Comparison of ENCODE assay signal across 21 cellular contexts in the genomic region with DNA sequence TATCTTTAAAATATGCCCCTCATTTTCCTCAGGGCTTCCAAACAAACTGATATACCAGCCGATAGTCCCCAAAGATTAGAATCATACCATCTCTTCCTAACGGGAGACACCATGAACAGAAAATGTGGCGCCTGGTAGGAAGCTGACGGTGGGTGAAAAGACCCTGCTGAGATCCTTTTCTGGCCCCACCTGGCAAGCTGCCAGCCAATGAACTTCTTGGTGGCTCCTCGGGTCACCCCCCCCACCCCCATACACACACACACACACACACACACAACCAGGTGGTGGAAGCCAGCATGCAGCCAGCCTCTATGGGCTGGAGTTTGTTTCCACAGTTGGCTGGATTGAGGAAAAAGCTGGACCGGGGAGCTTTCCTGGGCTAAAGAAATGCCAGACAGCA. TPM values are rescaled to one million over a fixed set of nuclear protein-coding genes. Genes with fewer than 3 reads are reported as not detected.
DNase-seq lines count a peak whose midpoint lies in the region; ATAC-seq and TF ChIP-seq lines count a peak whose summit lies in the region.
"Had no signal": no experiment of that assay in that cellular context is flagged by ENCODE, and none has a peak within 500 bp of the region (broad histone marks: within the 10 kb centered on the region; RNA-seq: fewer than 3 reads in every experiment).

No MANE protein-coding gene starts in this region.

- H3K23ac ChIP-seq in IMR-90 (ENCODE audit: low read depth, low read length), result no peak overlapping the region

- no peak overlapping the region for H3K4me2 ChIP-seq in IMR-90 (ENCODE audit: low read depth, low read length)

- no peak overlapping the region for H3K4me3 Mint-ChIP-seq in chondrocyte (ENCODE audit: unreplicated experiment)
- H3K4me3 Mint-ChIP-seq: activated CD4-positive, alpha-beta T cell treated with anti-CD3 and anti-CD28 coated beads, Interleukin-2, amount 10 ng/mL, durations not matched to agents 7 days and 5 days; activated naive CD8-positive, alpha-beta T cell; stimulated activated naive CD8-positive, alpha-beta T cell treated with anti-CD3 and anti-CD28 coated beads, Interleukin-15, Interleukin-2, amounts not matched to agents 100 ng/mL and 50 ng/mL, for 24 hours had no signal

- H3K4me1 ChIP-seq in IMR-90 (ENCODE audit: control insufficient read depth, insufficient read depth, low read length) (peaks cover 31% of the 10 kb centered on the region), muscle layer of duodenum (ENCODE audit: control insufficient read depth in 1 of 2, insufficient read depth in 2 of 2, low read length in 2 of 2) (peaks cover 8 to 54% of the 10 kb centered on the region in 2 donors), stomach smooth muscle (ENCODE audit: control insufficient read depth, insufficient read depth, low read length) (peaks cover 25% of the 10 kb centered on the region)

- H2AK5ac ChIP-seq in IMR-90 (ENCODE audit: low read depth, low read length), result peak overlapping the region; percentile 18

- H2BK120ac ChIP-seq in IMR-90 (ENCODE audit: low read depth, low read length), result peak overlapping the region; percentile 89; the same call in 1 of the 2 replicates

- no peak overlapping the region for H3K56ac ChIP-seq in IMR-90 (ENCODE audit: extremely low read depth, insufficient read depth, low read length)

- peak overlapping the region; percentile 78 for H2BK5ac ChIP-seq in IMR-90 (ENCODE audit: low read depth, low read length, poor library complexity, severe bottlenecking)

- peaks cover 33% of the 10 kb centered on the region for H3K9me1 ChIP-seq in IMR-90 (ENCODE audit: insufficient read depth, low read length)

- TF ChIP-seq POLR2A in IMR-90 (IDR thresholded peaks at IDR 0.05; ENCODE audit: low read depth, low read length), result no peak

- peak overlapping the region; percentile 7; the same call in 1 of the 2 replicates for H2BK20ac ChIP-seq in IMR-90 (ENCODE audit: low read depth, low read length)

- no peak overlapping the region; the same call in 1 of the 2 replicates for H3K14ac ChIP-seq in IMR-90 (replicated peaks; ENCODE audit: low read depth, low read length)

- H3K27me3 ChIP-seq in IMR-90 (ENCODE audit: control insufficient read depth, insufficient read depth, low read length) (no peaks in the 10 kb centered on the region), muscle layer of duodenum (ENCODE audit: low read depth, low read length) (no peaks in the 10 kb centered on the region), stomach smooth muscle (ENCODE audit: control insufficient read depth in 1 of 2, insufficient read depth in 2 of 2, low read length in 2 of 2) (no peaks in the 10 kb centered on the region)
- H3K27me3 ChIP-seq: cardiac muscle cell, SJSA1 had no signal

- 0 out of 2 replicates have a peak overlapping the region, but pooled peaks have one; percentile 1 for H3K18ac ChIP-seq in IMR-90 (ENCODE audit: low read depth, low read length)

- H4K20me1 ChIP-seq in IMR-90 (ENCODE audit: insufficient read depth, low read length), result no peaks in the 10 kb centered on the region

- WGBS in IMR-90 (ENCODE audit: extremely low coverage in 2 of 2, insufficient read length in 1 of 2), 2 experiments, result 100% methylated on average over 1 of the region's 6 CpGs; no CpG with 5 or more reads in 1 of the 2 experiments

- H3K36me3 Mint-ChIP-seq in chondrocyte (ENCODE audit: low read depth), result peaks cover 9% of the 10 kb centered on the region
- H3K36me3 Mint-ChIP-seq: activated naive CD8-positive, alpha-beta T cell had no signal

- no peak overlapping the region for H2AFZ ChIP-seq in IMR-90 (replicated peaks; ENCODE audit: low read length, poor library complexity)

- H3K9me3 Mint-ChIP-seq in chondrocyte (ENCODE audit: low read depth), result no peaks in the 10 kb centered on the region
- H3K9me3 Mint-ChIP-seq: activated CD4-positive, alpha-beta T cell treated with anti-CD3 and anti-CD28 coated beads, Interleukin-2, amount 10 ng/mL, durations not matched to agents 7 days and 5 days; memory B cell; stimulated activated naive CD8-positive, alpha-beta T cell treated with anti-CD3 and anti-CD28 coated beads, Interleukin-15, Interleukin-2, amounts not matched to agents 100 ng/mL and 50 ng/mL, for 24 hours had no signal

- in situ Hi-C loops in IMR-90 (cut with MboI; ENCODE audit: low sequenced_read_pairs), result no loop called here

- peak overlapping the region in 1 of 2 experiments; percentile 1; a peak in 2 of 4 replicates for H4K8ac ChIP-seq in IMR-90 (ENCODE audit: low read depth in 2 of 2, low read length in 2 of 2)

- H3K9ac ChIP-seq in IMR-90 (ENCODE audit: low read depth, low read length), result no peak overlapping the region
- no peak overlapping the region for H3K9ac ChIP-seq in stomach smooth muscle (ENCODE audit: low read length in 2 of 2)

- ATAC-seq in IMR-90 (ENCODE audit: low read depth) (no peak), HG02642 (IDR thresholded peaks at IDR 0.05; ENCODE audit: poor library complexity, unreplicated experiment) (no peak), GM18909 (IDR thresholded peaks at IDR 0.05; ENCODE audit: poor library complexity, unreplicated experiment) (no peak), GM21360 (IDR thresholded peaks at IDR 0.05; ENCODE audit: unreplicated experiment) (no peak), GM19397 (IDR thresholded peaks at IDR 0.05; ENCODE audit: unreplicated experiment) (no peak)

- H3K4me3 ChIP-seq in IMR-90 (ENCODE audit: insufficient read depth, low read depth, low read length) (no peak overlapping the region), muscle layer of duodenum (ENCODE audit: low read depth in 1 of 2, low read length in 2 of 2) (no peak overlapping the region), stomach smooth muscle (ENCODE audit: low read length in 2 of 2) (no peak overlapping the region)
- H3K4me3 ChIP-seq: cardiac muscle cell, SJSA1 had no signal

- H3K27ac ChIP-seq in IMR-90 (ENCODE audit: insufficient read depth, low read length) (0 out of 2 replicates have a peak overlapping the region, but pooled peaks have one; percentile 3), muscle layer of duodenum (ENCODE audit: low read length) (peak overlapping the region; percentile 78), stomach smooth muscle (ENCODE audit: low read length) (peak overlapping the region; percentile 41)
- H3K27ac ChIP-seq: SJSA1 had no signal

- H4K91ac ChIP-seq in IMR-90 (ENCODE audit: insufficient read depth, low read depth, low read length), result peak overlapping the region; percentile 58

- DNase-seq in IMR-90, result no peak
- peak; percentile 63 for DNase-seq in chondrocyte (ENCODE audit: low spot score)
- DNase-seq: activated CD4-positive, alpha-beta T cell treated with anti-CD3 and anti-CD28 coated beads, Interleukin-2, amount 10 ng/mL, durations not matched to agents 7 days and 5 days; foreskin melanocyte; NCI-H1694; NCI-H446 treated with DMSO at 0.1 percent for 48 hours had no signal

- no TSS peak for BruUV-seq in IMR-90 (replicated peaks; lab: Mats Ljungman, UMichigan)

- dilution Hi-C loops in IMR-90 (cut with HindIII; ENCODE audit: low sequenced_read_pairs, unreplicated experiment), result no loop called here

- H3K27me3 Mint-ChIP-seq in chondrocyte (ENCODE audit: low read depth), result no peaks in the 10 kb centered on the region
- H3K27me3 Mint-ChIP-seq: activated naive CD8-positive, alpha-beta T cell; B cell; memory B cell; stimulated activated naive CD8-positive, alpha-beta T cell treated with anti-CD3 and anti-CD28 coated beads, Interleukin-15, Interleukin-2, amounts not matched to agents 100 ng/mL and 50 ng/mL, for 24 hours had no signal

- H3K9me3 ChIP-seq in IMR-90 (ENCODE audit: control insufficient read depth, insufficient read depth, low read length) (no peaks in the 10 kb centered on the region), muscle layer of duodenum (ENCODE audit: control insufficient read depth in 1 of 2, low read length in 2 of 2) (no peaks in the 10 kb centered on the region), stomach smooth muscle (ENCODE audit: control insufficient read depth in 2 of 2, low read length in 2 of 2) (no peaks in the 10 kb centered on the region)
- H3K9me3 ChIP-seq: SJSA1 had no signal

- H3K36me3 ChIP-seq in IMR-90 (ENCODE audit: control insufficient read depth, insufficient read depth, low read length) (peaks cover 5% of the 10 kb centered on the region), muscle layer of duodenum (ENCODE audit: control insufficient read depth in 1 of 2, insufficient read depth in 2 of 2, low read length in 2 of 2) (no peaks in the 10 kb centered on the region), stomach smooth muscle (ENCODE audit: control insufficient read depth in 2 of 2, insufficient read depth in 2 of 2, low read length in 2 of 2) (peaks cover 4% of the 10 kb centered on the region in 2 donors)
- H3K36me3 ChIP-seq: cardiac muscle cell, SJSA1 had no signal

- TF ChIP-seq CTCF in IMR-90 (conservative IDR thresholded peaks at IDR 0.05; ENCODE audit: low read depth, low read length), result no peak
- no peak for TF ChIP-seq CTCF in chondrocyte (IDR thresholded peaks at IDR 0.05)

- CTCF ChIA-PET in IMR-90 (lab: Yijun Ruan, JAX), result interaction anchor here (1.1 kb wide), 1 partner anchor 155 kb away, joined by 3 read pairs; no protein-coding TSS in a partner anchor

- peak overlapping the region; percentile 12 for H2AK9ac ChIP-seq in IMR-90 (replicated peaks; ENCODE audit: low read depth, low read length, poor library complexity)

- no peak for TF ChIP-seq RAD21 in IMR-90 (IDR thresholded peaks at IDR 0.05; ENCODE audit: low read length)

- 0 out of 2 replicates have a peak overlapping the region, but pooled peaks have one; percentile 79 for H3K4ac ChIP-seq in IMR-90 (ENCODE audit: low read depth, low read length)

- intact Hi-C loops in IMR-90 (cut with micrococcal nuclease), result no loop called here

- H4K5ac ChIP-seq in IMR-90 (ENCODE audit: low read depth, low read length), result no peak overlapping the region

- H2BK15ac ChIP-seq in IMR-90 (ENCODE audit: low read depth, low read length), result peak overlapping the region; percentile 95; the same call in 1 of the 3 replicates

- POLR2A ChIA-PET in IMR-90 (lab: Charles Lee; ENCODE audit: unreplicated experiment), result interaction anchor here (1.0 kb wide), 1 partner anchor 16 kb away, joined by 3 read pairs; no protein-coding TSS in a partner anchor

- H3K4me1 Mint-ChIP-seq in chondrocyte (ENCODE audit: low read depth), result peaks cover 73% of the 10 kb centered on the region
- H3K4me1 Mint-ChIP-seq: memory B cell had no signal

- peak overlapping the region; percentile 99 for H3K27ac Mint-ChIP-seq in chondrocyte (ENCODE audit: unreplicated experiment)
- H3K27ac Mint-ChIP-seq: activated CD4-positive, alpha-beta T cell treated with anti-CD3 and anti-CD28 coated beads, Interleukin-2, amount 10 ng/mL, durations not matched to agents 7 days and 5 days; memory B cell; stimulated activated naive CD8-positive, alpha-beta T cell treated with anti-CD3 and anti-CD28 coated beads, Interleukin-15, Interleukin-2, amounts not matched to agents 100 ng/mL and 50 ng/mL, for 24 hours had no signal

- peaks cover 0 to 15% of the 10 kb centered on the region in 2 experiments; a peak in 2 of 4 replicates for H3K79me1 ChIP-seq in IMR-90 (ENCODE audit: low read depth in 1 of 2, low read length in 2 of 2)

RNA-seq across cellular contexts. Expression of a gene that starts 4.8 kb away (rescaled TPM):
- total RNA-seq in IMR-90 (2012; rRNA removed) (1.1 TPM in 2 replicates), chondrocyte (2.4 to 2.7 TPM (median 2.4 TPM) in 3 replicates)
- polyA plus RNA-seq in IMR-90 (2012; rRNA removed), result 0.73 and 0.80 TPM in 2 replicates
- 0.32 and 0.48 TPM in 2 replicates for polyA plus RNA-seq in IMR-90 (2012; cell fraction: cytosol; rRNA removed)
- 0.58 and 0.65 TPM in 2 replicates for polyA plus RNA-seq in IMR-90 (2012; cell fraction: nucleus; rRNA removed; ENCODE audit: low replicate concordance)
- total RNA-seq: B cell, HT-29, MCF 10A, osteocyte had no signal
- polyA plus RNA-seq: cardiac muscle cell had no signal

RNA-seq across cellular contexts. Expression of a gene that starts 26.4 kb away (rescaled TPM):
- 133 and 208 TPM in 2 replicates for total RNA-seq in IMR-90 (2012; rRNA removed)
- polyA plus RNA-seq in IMR-90 (2012; rRNA removed), result 246 and 280 TPM in 2 replicates
- 218 and 493 TPM in 2 replicates for polyA plus RNA-seq in IMR-90 (2012; cell fraction: cytosol; rRNA removed)
- 63.6 and 110 TPM in 2 replicates for polyA plus RNA-seq in IMR-90 (2012; cell fraction: nucleus; rRNA removed; ENCODE audit: low replicate concordance)
- total RNA-seq in chondrocyte, result 200 to 243 TPM (median 240 TPM) in 3 replicates

RNA-seq across cellular contexts. Expression of a gene that starts 27.8 kb away (rescaled TPM):
- total RNA-seq in IMR-90 (2012; rRNA removed), result 35.8 and 37.8 TPM in 2 replicates
- polyA plus RNA-seq in IMR-90 (2012; rRNA removed), result 42.7 and 43.3 TPM in 2 replicates
- 34.1 and 37.4 TPM in 2 replicates for polyA plus RNA-seq in IMR-90 (2012; cell fraction: cytosol; rRNA removed)
- polyA plus RNA-seq in IMR-90 (2012; cell fraction: nucleus; rRNA removed; ENCODE audit: low replicate concordance), result 14.4 and 29.4 TPM in 2 replicates
- total RNA-seq in chondrocyte, result 101 to 110 TPM (median 102 TPM) in 3 replicates

Comparison
In these comparisons a context has a peak if more than half of its experiments do, and no peak if none do; other contexts are left out.
1. H3K27ac ChIP-seq: peak in every context shown above with its lines; median percentile 78 in muscle layer of duodenum; 41 in stomach smooth muscle; 3 in IMR-90.